In genomic region chr6:142843344-142843743, GRCh38 we compare ENCODE assay signal across 9 cellular contexts.
DNase-seq lines count a peak whose midpoint lies in the region; ATAC-seq and TF ChIP-seq lines count a peak whose summit lies in the region.
"Had no signal": no experiment of that assay in that cellular context is flagged by ENCODE, and none has a peak within 500 bp of the region (broad histone marks: within the 10 kb centered on the region; RNA-seq: fewer than 3 reads in every experiment).

No MANE protein-coding gene starts in this region.

- H3K4me3 Mint-ChIP-seq in CD4-positive, CD25-positive, alpha-beta regulatory T cell = peak overlapping the region; percentile 83 to 98 (median 88)
- H3K4me3 Mint-ChIP-seq in activated naive CD8-positive, alpha-beta T cell treated with anti-CD3 and anti-CD28 coated beads, Interleukin-2, amount 10 ng/mL, durations not matched to agents 7 days and 5 days = peak overlapping the region; percentile 77
- H3K4me3 Mint-ChIP-seq in natural killer cell = peak overlapping the region; percentile 84

- H2BK120ac ChIP-seq in IMR-90 (ENCODE audit: low read depth, low read length) = peak overlapping the region; percentile 37; the same call in 1 of the 2 replicates

- H2BK5ac ChIP-seq in IMR-90 (ENCODE audit: low read depth, low read length, poor library complexity, severe bottlenecking) = no peak overlapping the region

- peak overlapping the region; percentile 53 for H4K91ac ChIP-seq in IMR-90 (ENCODE audit: insufficient read depth, low read depth, low read length)

- no peak overlapping the region for H4K8ac ChIP-seq in IMR-90 (ENCODE audit: low read depth in 2 of 2, low read length in 2 of 2)

- no peak overlapping the region for H3K9ac ChIP-seq in IMR-90 (ENCODE audit: low read depth, low read length)

- H3K4me2 ChIP-seq in IMR-90 (ENCODE audit: low read depth, low read length) = no peak overlapping the region

- H2AFZ ChIP-seq in IMR-90 (replicated peaks; ENCODE audit: low read length, poor library complexity) = no peak overlapping the region

- H4K5ac ChIP-seq in IMR-90 (ENCODE audit: low read depth, low read length) = no peak overlapping the region

- TF ChIP-seq RAD21 in IMR-90 (IDR thresholded peaks at IDR 0.05; ENCODE audit: low read length) = no peak

- H3K9me1 ChIP-seq in IMR-90 (ENCODE audit: insufficient read depth, low read length) = peaks cover 8% of the 10 kb centered on the region

- peaks cover 50 to 94% (median 78%) of the 10 kb centered on the region in 4 donors for H3K4me1 Mint-ChIP-seq in CD4-positive, CD25-positive, alpha-beta regulatory T cell
- H3K4me1 Mint-ChIP-seq in activated naive CD8-positive, alpha-beta T cell treated with anti-CD3 and anti-CD28 coated beads, Interleukin-2, amount 10 ng/mL, durations not matched to agents 7 days and 5 days = peaks cover 66% of the 10 kb centered on the region
- peaks cover 44 to 55% of the 10 kb centered on the region in 2 donors for H3K4me1 Mint-ChIP-seq in natural killer cell

- no peak for ATAC-seq in CD4-positive, CD25-positive, alpha-beta regulatory T cell (ENCODE audit: low read depth in 2 of 2)
- ATAC-seq in IMR-90 (ENCODE audit: low read depth) (no peak), natural killer cell (no peak), upper lobe of right lung (no peak)
- ATAC-seq in activated naive CD8-positive, alpha-beta T cell treated with anti-CD3 and anti-CD28 coated beads, Interleukin-2, amount 10 ng/mL, durations not matched to agents 7 days and 5 days (ENCODE audit: low read depth) = peak; percentile 11

- peak overlapping the region; percentile 87 for H3K4me3 ChIP-seq in CD4-positive, CD25-positive, alpha-beta regulatory T cell (ENCODE audit: low read depth, low read length)
- H3K4me3 ChIP-seq in IMR-90 (ENCODE audit: insufficient read depth, low read depth, low read length) = no peak overlapping the region
- no peak overlapping the region for H3K4me3 ChIP-seq in upper lobe of right lung

- H3K27ac ChIP-seq in CD4-positive, CD25-positive, alpha-beta regulatory T cell (ENCODE audit: insufficient read depth, low read length, poor library complexity, severe bottlenecking) = peak overlapping the region; percentile 97
- H3K27ac ChIP-seq in IMR-90 (ENCODE audit: insufficient read depth, low read length) = no peak overlapping the region
- H3K27ac ChIP-seq in upper lobe of right lung = no peak overlapping the region

- H3K23ac ChIP-seq in IMR-90 (ENCODE audit: low read depth, low read length) = no peak overlapping the region

- no peak overlapping the region for H2BK20ac ChIP-seq in IMR-90 (ENCODE audit: low read depth, low read length)

- peaks cover 92% of the 10 kb centered on the region for H3K4me1 ChIP-seq in CD4-positive, CD25-positive, alpha-beta regulatory T cell (ENCODE audit: control insufficient read depth, insufficient read depth, low read length, poor library complexity, severe bottlenecking)
- H3K4me1 ChIP-seq in IMR-90 (ENCODE audit: control insufficient read depth, insufficient read depth, low read length) (peaks cover 22% of the 10 kb centered on the region), upper lobe of right lung (peaks cover 48% of the 10 kb centered on the region)

- 100% methylated on average over 3 of the region's 4 CpGs; no CpG with 5 or more reads in 1 of the 2 experiments for WGBS in IMR-90 (ENCODE audit: extremely low coverage in 2 of 2, insufficient read length in 1 of 2), 2 experiments

- H3K18ac ChIP-seq in IMR-90 (ENCODE audit: low read depth, low read length) = no peak overlapping the region

- DNase-seq in CD4-positive, CD25-positive, alpha-beta regulatory T cell = no peak
- DNase-seq in IMR-90 (no peak), natural killer cell (no peak), upper lobe of right lung (no peak), SK-N-DZ (ENCODE audit: low spot score) (no peak)
- no peak for DNase-seq in activated naive CD8-positive, alpha-beta T cell treated with anti-CD3 and anti-CD28 coated beads, Interleukin-2, amount 10 ng/mL, durations not matched to agents 7 days and 5 days
- DNase-seq in NK-92 treated with Interleukin-12 subunit alpha and Interleukin-12 subunit beta, amount 100 ng/mL, for 24 hours (lab: John Stamatoyannopoulos, UW) = no peak
- DNase-seq in stimulated activated naive CD4-positive, alpha-beta T cell (lab: John Stamatoyannopoulos, UW) = no peak
- DNase-seq: sigmoid colon had no signal

- intact Hi-C loops in IMR-90 (cut with micrococcal nuclease) = no loop called here
- intact Hi-C loops in natural killer cell (cut with micrococcal nuclease) = loop anchor here (2.0 to 5.0 kb wide), 2 partner anchors 13 to 44 kb away; no protein-coding TSS in a partner anchor
- intact Hi-C loops in upper lobe of right lung (cut with DNase I) = no loop called here

- H4K20me1 ChIP-seq in IMR-90 (ENCODE audit: insufficient read depth, low read length) = peaks cover 4% of the 10 kb centered on the region; the same call in 1 of the 2 replicates

- dilution Hi-C loops in IMR-90 (cut with HindIII; ENCODE audit: low sequenced_read_pairs, unreplicated experiment) = no loop called here

- H3K27me3 Mint-ChIP-seq in CD4-positive, CD25-positive, alpha-beta regulatory T cell = no peaks in the 10 kb centered on the region
- no peaks in the 10 kb centered on the region for H3K27me3 Mint-ChIP-seq in activated naive CD8-positive, alpha-beta T cell treated with anti-CD3 and anti-CD28 coated beads, Interleukin-2, amount 10 ng/mL, durations not matched to agents 7 days and 5 days
- H3K27me3 Mint-ChIP-seq in natural killer cell (ENCODE audit: low read depth in 2 of 2) = no peaks in the 10 kb centered on the region

- peak overlapping the region; percentile 30; the same call in 1 of the 2 replicates for H3K4ac ChIP-seq in IMR-90 (ENCODE audit: low read depth, low read length)

- H3K36me3 Mint-ChIP-seq in CD4-positive, CD25-positive, alpha-beta regulatory T cell = no peaks in the 10 kb centered on the region
- H3K36me3 Mint-ChIP-seq in activated naive CD8-positive, alpha-beta T cell treated with anti-CD3 and anti-CD28 coated beads, Interleukin-2, amount 10 ng/mL, durations not matched to agents 7 days and 5 days = no peaks in the 10 kb centered on the region
- H3K36me3 Mint-ChIP-seq in natural killer cell = no peaks in the 10 kb centered on the region

- no peak overlapping the region for H2AK9ac ChIP-seq in IMR-90 (replicated peaks; ENCODE audit: low read depth, low read length, poor library complexity)

- in situ Hi-C loops in IMR-90 (cut with MboI; ENCODE audit: low sequenced_read_pairs) = no loop called here

- CTCF ChIA-PET in IMR-90 (lab: Yijun Ruan, JAX) = interaction anchor here (0.7 to 1.5 kb wide), 2 partner anchors 584 to 712 kb away, joined by 3 to 4 read pairs; no protein-coding TSS in a partner anchor

- no peaks in the 10 kb centered on the region for H3K9me3 ChIP-seq in CD4-positive, CD25-positive, alpha-beta regulatory T cell (ENCODE audit: control insufficient read depth in 2 of 2, low read length in 2 of 2)
- H3K9me3 ChIP-seq in IMR-90 (ENCODE audit: control insufficient read depth, insufficient read depth, low read length) (no peaks in the 10 kb centered on the region), upper lobe of right lung (no peaks in the 10 kb centered on the region)
- H3K9me3 ChIP-seq: sigmoid colon had no signal

- no peak for TF ChIP-seq POLR2A in IMR-90 (IDR thresholded peaks at IDR 0.05; ENCODE audit: low read depth, low read length)

- BruUV-seq in IMR-90 (replicated peaks; lab: Mats Ljungman, UMichigan) = no TSS peak

- H3K27me3 ChIP-seq in CD4-positive, CD25-positive, alpha-beta regulatory T cell (ENCODE audit: control insufficient read depth, insufficient read depth, low read length) = no peaks in the 10 kb centered on the region
- no peaks in the 10 kb centered on the region for H3K27me3 ChIP-seq in IMR-90 (ENCODE audit: control insufficient read depth, insufficient read depth, low read length)
- H3K27me3 ChIP-seq in upper lobe of right lung = no peaks in the 10 kb centered on the region
- H3K27me3 ChIP-seq: sigmoid colon had no signal

- peak overlapping the region; percentile 88 to 97 (median 96) for H3K27ac Mint-ChIP-seq in CD4-positive, CD25-positive, alpha-beta regulatory T cell
- H3K27ac Mint-ChIP-seq in activated naive CD8-positive, alpha-beta T cell treated with anti-CD3 and anti-CD28 coated beads, Interleukin-2, amount 10 ng/mL, durations not matched to agents 7 days and 5 days = peak overlapping the region; percentile 86
- H3K27ac Mint-ChIP-seq in natural killer cell = peak overlapping the region; percentile 93

- H3K14ac ChIP-seq in IMR-90 (replicated peaks; ENCODE audit: low read depth, low read length) = 0 out of 2 replicates have a peak overlapping the region, but pooled peaks have one; percentile 46

- POLR2A ChIA-PET in IMR-90 (lab: Charles Lee; ENCODE audit: unreplicated experiment) = no interaction called here
- POLR2A ChIA-PET in activated naive CD8-positive, alpha-beta T cell treated with anti-CD3 and anti-CD28 coated beads, Interleukin-2, amount 10 ng/mL, durations not matched to agents 7 days and 5 days (lab: Charles Lee) = interaction anchor here (1.0 to 6.1 kb wide), 11 partner anchors 12 to 104 kb away, joined by 3 to 49 read pairs (median 4); no protein-coding TSS in a partner anchor

- no peak overlapping the region for H2AK5ac ChIP-seq in IMR-90 (ENCODE audit: low read depth, low read length)

- H3K79me1 ChIP-seq in IMR-90 (ENCODE audit: low read depth in 1 of 2, low read length in 2 of 2) = peaks cover 26 to 59% of the 10 kb centered on the region in 2 experiments; a peak in 3 of 4 replicates

- no peaks in the 10 kb centered on the region for H3K9me3 Mint-ChIP-seq in CD4-positive, CD25-positive, alpha-beta regulatory T cell
- no peaks in the 10 kb centered on the region for H3K9me3 Mint-ChIP-seq in activated naive CD8-positive, alpha-beta T cell treated with anti-CD3 and anti-CD28 coated beads, Interleukin-2, amount 10 ng/mL, durations not matched to agents 7 days and 5 days
- no peaks in the 10 kb centered on the region for H3K9me3 Mint-ChIP-seq in natural killer cell

- no peaks in the 10 kb centered on the region for H3K36me3 ChIP-seq in CD4-positive, CD25-positive, alpha-beta regulatory T cell (ENCODE audit: control insufficient read depth, insufficient read depth, low read length)
- no peaks in the 10 kb centered on the region for H3K36me3 ChIP-seq in IMR-90 (ENCODE audit: control insufficient read depth, insufficient read depth, low read length)
- H3K36me3 ChIP-seq in upper lobe of right lung = no peaks in the 10 kb centered on the region
- H3K36me3 ChIP-seq: sigmoid colon had no signal

- H3K56ac ChIP-seq in IMR-90 (ENCODE audit: extremely low read depth, insufficient read depth, low read length) = no peak overlapping the region

- no peak for TF ChIP-seq CTCF in IMR-90 (conservative IDR thresholded peaks at IDR 0.05; ENCODE audit: low read depth, low read length)
- TF ChIP-seq CTCF in natural killer cell (IDR thresholded peaks at IDR 0.05) = no peak
- no peak for TF ChIP-seq CTCF in upper lobe of right lung (IDR thresholded peaks at IDR 0.05)

- H2BK15ac ChIP-seq in IMR-90 (ENCODE audit: low read depth, low read length) = no peak overlapping the region

TF ChIP-seq in IMR-90, 13 proteins besides CTCF, POLR2A, EP300 and RAD21:
- TF ChIP-seq CEBPB (IDR thresholded peaks at IDR 0.05; ENCODE audit: low read depth, low read length) (no peak), RFX5 (IDR thresholded peaks at IDR 0.05; ENCODE audit: low read depth, low read length) (no peak), MXI1 (IDR thresholded peaks at IDR 0.05; ENCODE audit: borderline replicate concordance, low read depth, low read length) (no peak), MAFK (IDR thresholded peaks at IDR 0.05; ENCODE audit: low read depth, low read length) (no peak)
